23 cellular contexts compared by ENCODE assay signal in the genomic region with DNA sequence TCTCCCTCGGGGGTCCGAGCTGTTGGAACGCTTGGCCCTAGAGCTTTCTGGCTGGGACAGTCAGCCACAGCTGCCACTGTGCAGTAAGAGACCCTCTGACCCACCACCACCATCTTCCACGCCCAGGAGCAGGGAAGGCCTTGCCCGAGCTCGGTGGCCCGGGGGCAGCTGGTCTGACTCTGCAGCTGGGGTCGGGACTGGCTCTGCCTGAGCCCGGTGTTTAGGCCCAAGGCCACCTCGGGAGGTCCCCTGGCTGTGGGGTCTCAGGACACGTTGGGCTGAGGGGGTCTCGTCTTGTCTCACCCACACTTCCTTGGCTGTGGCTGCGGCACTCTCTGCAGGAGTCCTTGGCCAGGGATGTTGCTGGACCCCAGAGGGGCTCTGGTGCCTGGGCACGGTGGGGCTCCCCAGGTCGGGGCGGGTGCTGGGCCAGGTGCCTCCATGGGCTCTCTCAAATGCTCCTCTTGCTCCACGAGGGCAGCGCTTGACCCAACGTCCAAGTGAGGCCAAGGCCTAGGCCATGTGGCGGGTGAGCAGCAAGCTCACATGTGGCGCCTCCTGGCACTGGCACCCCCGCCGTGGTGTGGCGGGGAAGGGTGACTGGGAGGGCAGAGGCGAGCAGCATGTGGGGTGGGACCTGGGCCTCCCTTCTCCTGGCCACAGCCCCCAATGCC. TPM values are rescaled to one million over a fixed set of nuclear protein-coding genes. Genes with fewer than 3 reads are reported as not detected.
DNase-seq lines count a peak whose midpoint lies in the region; ATAC-seq and TF ChIP-seq lines count a peak whose summit lies in the region.
"Had no signal": no experiment of that assay in that cellular context is flagged by ENCODE, and none has a peak within 500 bp of the region (broad histone marks: within the 10 kb centered on the region; RNA-seq: fewer than 3 reads in every experiment).

No MANE protein-coding gene starts in this region.

- H3F3A ChIP-seq in SK-N-SH (replicated peaks; ENCODE audit: insufficient read depth), result no peaks in the 10 kb centered on the region

- H2BK5ac ChIP-seq in mesenchymal stem cell (ENCODE audit: low read depth, low read length, poor library complexity, severe bottlenecking), result peak overlapping the region; percentile 48

- H3K27me3 Mint-ChIP-seq in natural killer cell (ENCODE audit: low read depth in 2 of 2), result peaks cover 0 to 2% of the 10 kb centered on the region in 2 donors
- H3K27me3 Mint-ChIP-seq in natural killer cell treated with Interleukin-12 subunit alpha and Interleukin-12 subunit beta and Interleukin-15 and Interleukin-18, amount 100 ng/mL, for 72 hours, result peaks cover under 1 to 5% of the 10 kb centered on the region in 2 donors

- no peak overlapping the region for H3K9ac ChIP-seq in mesenchymal stem cell (ENCODE audit: low read length)
- H3K9ac ChIP-seq in SK-N-SH, result no peak overlapping the region
- H3K9ac ChIP-seq: neural progenitor cell had no signal

- H3K27me3 ChIP-seq in mesenchymal stem cell (ENCODE audit: control insufficient read depth in 1 of 2, insufficient read depth in 1 of 2, low read length in 2 of 2) (peaks cover under 1 to 86% of the 10 kb centered on the region in 2 experiments), prostate gland (replicated peaks; ENCODE audit: insufficient read depth) (no peaks in the 10 kb centered on the region), SK-N-SH (ENCODE audit: insufficient read depth) (no peaks in the 10 kb centered on the region)

- no peak overlapping the region for H2BK120ac ChIP-seq in mesenchymal stem cell (ENCODE audit: low read depth, low read length)

- no peaks in the 10 kb centered on the region for H3K9me3 ChIP-seq in mesenchymal stem cell (ENCODE audit: control insufficient read depth, low read length)
- H3K9me3 ChIP-seq in prostate gland, result no peaks in the 10 kb centered on the region
- H3K9me3 ChIP-seq in SK-N-SH, result no peaks in the 10 kb centered on the region
- H3K9me3 ChIP-seq: left lung had no signal

- TF ChIP-seq CTCF in natural killer cell (IDR thresholded peaks at IDR 0.05) (no peak), RWPE1 (conservative IDR thresholded peaks at IDR 0.05; ENCODE audit: low read depth) (no peak), prostate gland (IDR thresholded peaks at IDR 0.05) (no peak), SK-N-SH (IDR thresholded peaks at IDR 0.05) (no peak)

- no peak overlapping the region for H4K91ac ChIP-seq in mesenchymal stem cell (ENCODE audit: low read length)

- no peak overlapping the region for H2BK15ac ChIP-seq in mesenchymal stem cell (ENCODE audit: low read depth, poor library complexity, severe bottlenecking)

- CTCF ChIA-PET in RWPE1 (lab: Yijun Ruan, JAX), result interaction anchor here (0.7 kb wide), 1 partner anchor 31 kb away, joined by 4 read pairs; no protein-coding TSS in a partner anchor
- CTCF ChIA-PET in SK-N-SH (lab: Yijun Ruan, JAX), result interaction anchor here (1.0 to 2.9 kb wide), 2 partner anchors 140 to 350 kb away, joined by 3 to 12 read pairs; no protein-coding TSS in a partner anchor

- intact Hi-C loops in natural killer cell (cut with micrococcal nuclease) (no loop called here), prostate gland (cut with DNase I) (no loop called here)

- H3K9me3 Mint-ChIP-seq in natural killer cell, result no peaks in the 10 kb centered on the region
- H3K9me3 Mint-ChIP-seq in natural killer cell treated with Interleukin-12 subunit alpha and Interleukin-12 subunit beta and Interleukin-15 and Interleukin-18, amount 100 ng/mL, for 72 hours, result no peaks in the 10 kb centered on the region
- H3K9me3 Mint-ChIP-seq: neural progenitor cell had no signal

- ATAC-seq in natural killer cell, result peak; percentile 1 to 9 (median 6)
- no peak for ATAC-seq in natural killer cell treated with Interleukin-12 subunit alpha and Interleukin-12 subunit beta and Interleukin-15 and Interleukin-18, amount 100 ng/mL, for 72 hours
- ATAC-seq in left lobe of liver, result no peak

- H4K20me1 ChIP-seq in SK-N-SH (ENCODE audit: insufficient read depth), result no peaks in the 10 kb centered on the region

- peak overlapping the region; percentile 93 for H3K4me3 Mint-ChIP-seq in natural killer cell
- no peak overlapping the region for H3K4me3 Mint-ChIP-seq in natural killer cell treated with Interleukin-12 subunit alpha and Interleukin-12 subunit beta and Interleukin-15 and Interleukin-18, amount 100 ng/mL, for 72 hours
- H3K4me3 Mint-ChIP-seq: activated naive CD8-positive, alpha-beta T cell had no signal

- TF ChIP-seq POLR2A in prostate gland (IDR thresholded peaks at IDR 0.05), result no peak

- no peak overlapping the region for H3K4me2 ChIP-seq in mesenchymal stem cell (ENCODE audit: low read length, poor library complexity, severe bottlenecking)
- no peak overlapping the region for H3K4me2 ChIP-seq in SK-N-SH

- no peak overlapping the region for H3K14ac ChIP-seq in mesenchymal stem cell (ENCODE audit: low read length in 2 of 2)

- DNase-seq in natural killer cell (no peak), RWPE1 (ENCODE audit: low spot score) (no peak), mesenchymal stem cell (no peak), prostate gland (ENCODE audit: low spot score) (no peak), left lobe of liver (ENCODE audit: low spot score) (no peak), SK-N-SH (no peak), NCI-H1436 (lab: John Stamatoyannopoulos, UW) (no peak)
- DNase-seq in natural killer cell treated with Interleukin-12 subunit alpha and Interleukin-12 subunit beta and Interleukin-15 and Interleukin-18, amount 100 ng/mL, for 72 hours (ENCODE audit: low spot score), result no peak
- DNase-seq: ACHN; activated CD4-positive, alpha-beta T cell treated with anti-CD3 and anti-CD28 coated beads, Interleukin-2, amount 50 U/mL, for 48 hours; cerebellar nuclear complex; left lung; NCI-H1105; NCI-H2081 treated with DMSO at 0.1 percent for 48 hours; NCI-H774; SHP77 treated with DMSO at 0.1 percent for 48 hours had no signal

- no peak overlapping the region for H4K8ac ChIP-seq in mesenchymal stem cell (ENCODE audit: low read length)

- peak overlapping the region; percentile 91 for H3K27ac ChIP-seq in RWPE1
- no peak overlapping the region for H3K27ac ChIP-seq in mesenchymal stem cell (ENCODE audit: low read length, poor library complexity, severe bottlenecking)
- no peak overlapping the region for H3K27ac ChIP-seq in prostate gland
- H3K27ac ChIP-seq in SK-N-SH (ENCODE audit: low read depth in 2 of 2, low read length in 1 of 2), result no peak overlapping the region
- H3K27ac ChIP-seq: left lung, neural progenitor cell had no signal

- H2AFZ ChIP-seq in mesenchymal stem cell (ENCODE audit: low read depth, low read length) (no peak overlapping the region), SK-N-SH (ENCODE audit: low read depth) (no peak overlapping the region)
- H2AFZ ChIP-seq: neural progenitor cell had no signal

- H3K4me1 ChIP-seq in mesenchymal stem cell (ENCODE audit: control insufficient read depth, insufficient read depth, low read depth, low read length), result peaks cover 67% of the 10 kb centered on the region
- H3K4me1 ChIP-seq in prostate gland (replicated peaks), result peaks cover 17% of the 10 kb centered on the region
- H3K4me1 ChIP-seq in SK-N-SH (ENCODE audit: control insufficient read depth in 1 of 2, insufficient read depth in 2 of 2, low read depth in 1 of 2, low read length in 1 of 2), result peaks cover 0 to 19% of the 10 kb centered on the region in 2 experiments; a peak in 1 of 4 replicates

- H3K18ac ChIP-seq in mesenchymal stem cell (ENCODE audit: low read depth in 1 of 2, low read length in 2 of 2), result no peak overlapping the region

- POLR2A ChIA-PET in RWPE1 (lab: Yijun Ruan, JAX; ENCODE audit: low non-redundant PET), result no interaction called here
- POLR2A ChIA-PET in SK-N-SH (lab: Yijun Ruan, JAX), result interaction anchor here (1.1 kb wide), 1 partner anchor 10 kb away, joined by 3 read pairs; no protein-coding TSS in a partner anchor

- no peak overlapping the region for H3K4ac ChIP-seq in mesenchymal stem cell (ENCODE audit: low read depth in 1 of 2, low read length in 2 of 2)

- no peak for TF ChIP-seq RAD21 in SK-N-SH (IDR thresholded peaks at IDR 0.05; ENCODE audit: low read length)

- no peaks in the 10 kb centered on the region for H3K36me3 Mint-ChIP-seq in natural killer cell
- H3K36me3 Mint-ChIP-seq in natural killer cell treated with Interleukin-12 subunit alpha and Interleukin-12 subunit beta and Interleukin-15 and Interleukin-18, amount 100 ng/mL, for 72 hours, result no peaks in the 10 kb centered on the region
- H3K36me3 Mint-ChIP-seq: activated naive CD8-positive, alpha-beta T cell; neural progenitor cell had no signal

- H3K4me1 Mint-ChIP-seq in natural killer cell, result peaks cover 24 to 46% of the 10 kb centered on the region in 2 donors
- peaks cover 0 to 23% of the 10 kb centered on the region in 2 donors for H3K4me1 Mint-ChIP-seq in natural killer cell treated with Interleukin-12 subunit alpha and Interleukin-12 subunit beta and Interleukin-15 and Interleukin-18, amount 100 ng/mL, for 72 hours (ENCODE audit: low read depth in 2 of 2)

- H2AK5ac ChIP-seq in mesenchymal stem cell (ENCODE audit: low read length, severe bottlenecking), result peak overlapping the region; percentile 84

- H2BK12ac ChIP-seq in mesenchymal stem cell (ENCODE audit: low read length in 2 of 2), result no peak overlapping the region

- 86% methylated on average over 25 of the region's 25 CpGs for WGBS in mesenchymal stem cell
- WGBS in prostate gland, result 72% methylated on average over 12 of the region's 25 CpGs
- 74% methylated on average over 13 of the region's 25 CpGs for WGBS in SK-N-SH (ENCODE audit: low lambda C conversion rate)

- H3K36me3 ChIP-seq in mesenchymal stem cell (ENCODE audit: control insufficient read depth in 1 of 2, insufficient read depth in 2 of 2, low read depth in 1 of 2, low read length in 2 of 2) (peaks cover 0 to 3% of the 10 kb centered on the region in 2 experiments), prostate gland (no peaks in the 10 kb centered on the region), SK-N-SH (replicated peaks in 1 of 2; ENCODE audit: control insufficient read depth in 1 of 2, insufficient read depth in 2 of 2, low read length in 1 of 2) (no peaks in the 10 kb centered on the region)
- H3K36me3 ChIP-seq: left lung, neural progenitor cell had no signal

- peak overlapping the region; percentile 74 to 79 for H3K27ac Mint-ChIP-seq in natural killer cell
- H3K27ac Mint-ChIP-seq in natural killer cell treated with Interleukin-12 subunit alpha and Interleukin-12 subunit beta and Interleukin-15 and Interleukin-18, amount 100 ng/mL, for 72 hours, result peak overlapping the region in 1 of 2 donors; percentile 29
- H3K27ac Mint-ChIP-seq: activated naive CD8-positive, alpha-beta T cell; neural progenitor cell had no signal

- H3K79me1 ChIP-seq in mesenchymal stem cell (replicated peaks; ENCODE audit: low read length, poor library complexity, severe bottlenecking), result no peaks in the 10 kb centered on the region

- no peaks in the 10 kb centered on the region for H3K79me2 ChIP-seq in SK-N-SH (ENCODE audit: insufficient read depth)

- no peak for TF ChIP-seq EP300 in SK-N-SH (IDR thresholded peaks at IDR 0.05; ENCODE audit: borderline replicate concordance in 1 of 2, low read depth in 1 of 2, low read length in 1 of 2)

- H3K23ac ChIP-seq in mesenchymal stem cell (ENCODE audit: low read length in 2 of 2), result no peak overlapping the region

- no peaks in the 10 kb centered on the region for H3K9me2 ChIP-seq in SK-N-SH

- H3K4me3 ChIP-seq in mesenchymal stem cell (ENCODE audit: insufficient read depth in 1 of 2, low read depth in 1 of 2, low read length in 2 of 2) (no peak overlapping the region), prostate gland (no peak overlapping the region), SK-N-SH (ENCODE audit: low read depth in 2 of 2, low read length in 1 of 2) (no peak overlapping the region)
- H3K4me3 ChIP-seq: left lung, neural progenitor cell had no signal

RNA-seq across cellular contexts. Expression of a gene that starts 22.9 kb away (rescaled TPM):
- total RNA-seq in natural killer cell (1 to 10 TPM; 1.3 to 2.9 (median 1.6) TPM), prostate gland (10 to 100 TPM in 1 of 2 donors, 1 to 10 TPM in 1; 8.2 to 16.4 TPM), left lobe of liver (0.83 TPM)
- total RNA-seq in natural killer cell treated with Interleukin-12 subunit alpha and Interleukin-12 subunit beta and Interleukin-15 and Interleukin-18, amount 100 ng/mL, for 72 hours, result under 1 TPM in 1 of 2 donors, not detected in 1; 0.17 TPM
- polyA plus RNA-seq in mesenchymal stem cell (2013, experiment 1 of 2), result not detected
- not detected for polyA plus RNA-seq in mesenchymal stem cell (2013, experiment 2 of 2)
- 0.05 TPM in 1 of 2 replicates, not detected in the other for polyA plus RNA-seq in SK-N-SH (2012; rRNA removed)
- polyA plus RNA-seq in SK-N-SH (2012; cell fraction: cytosol; rRNA removed), result 0.01 TPM in 2 replicates
- polyA plus RNA-seq in SK-N-SH (2012; cell fraction: nucleus; rRNA removed), result 0.02 and 0.08 TPM in 2 replicates
- total RNA-seq: astrocyte, subcutaneous adipose tissue had no signal

RNA-seq across cellular contexts. Expression of a gene that starts 44.3 kb away (rescaled TPM):
- total RNA-seq in natural killer cell, result under 1 TPM in 2 of 3 donors, not detected in 1; 0.43 to 0.54 TPM
- total RNA-seq in natural killer cell treated with Interleukin-12 subunit alpha and Interleukin-12 subunit beta and Interleukin-15 and Interleukin-18, amount 100 ng/mL, for 72 hours, result not detected
- 0.10 TPM for polyA plus RNA-seq in mesenchymal stem cell (2013, experiment 1 of 2)
- 0.01 TPM for polyA plus RNA-seq in mesenchymal stem cell (2013, experiment 2 of 2)
- 1 to 10 TPM in 1 of 2 donors, under 1 TPM in 1; 0.27 to 1.9 TPM for total RNA-seq in prostate gland
- total RNA-seq in left lobe of liver, result 177 TPM
- 0.37 and 0.43 TPM in 2 replicates for polyA plus RNA-seq in SK-N-SH (2012; rRNA removed)
- polyA plus RNA-seq in SK-N-SH (2012; cell fraction: cytosol; rRNA removed), result 0.03 and 0.04 TPM in 2 replicates
- 4.3 and 4.4 TPM in 2 replicates for polyA plus RNA-seq in SK-N-SH (2012; cell fraction: nucleus; rRNA removed)
- total RNA-seq: M059J, mononuclear cell, subcutaneous adipose tissue, ureter had no signal

RNA-seq across cellular contexts. Expression of a gene that starts 46.2 kb away (rescaled TPM):
- total RNA-seq in natural killer cell, result 10 to 100 TPM; 85.4 to 93.4 (median 87.3) TPM
- 100 to 1,000 TPM; 101 to 118 TPM for total RNA-seq in natural killer cell treated with Interleukin-12 subunit alpha and Interleukin-12 subunit beta and Interleukin-15 and Interleukin-18, amount 100 ng/mL, for 72 hours
- 119 TPM for polyA plus RNA-seq in mesenchymal stem cell (2013, experiment 1 of 2)
- 122 TPM for polyA plus RNA-seq in mesenchymal stem cell (2013, experiment 2 of 2)
- 100 to 1,000 TPM; 175 to 270 TPM for total RNA-seq in prostate gland
- total RNA-seq in left lobe of liver, result 72.6 TPM
- 200 and 209 TPM in 2 replicates for polyA plus RNA-seq in SK-N-SH (2012; rRNA removed)
- 115 and 179 TPM in 2 replicates for polyA plus RNA-seq in SK-N-SH (2012; cell fraction: cytosol; rRNA removed)
- polyA plus RNA-seq in SK-N-SH (2012; cell fraction: nucleus; rRNA removed), result 119 and 167 TPM in 2 replicates

Comparison
In these comparisons a context has a peak if more than half of its experiments do, and no peak if none do; other contexts are left out.
1. ATAC-seq: peak in natural killer cell (3 of 3); none in natural killer cell treated with Interleukin-12 subunit alpha and Interleukin-12 subunit beta and Interleukin-15 and Interleukin-18, amount 100 ng/mL, for 72 hours (0 of 2) and left lobe of liver (single experiment).
2. RNA of a gene that starts 44.3 kb away (total RNA-seq): 177 TPM in left lobe of liver (single experiment); 0.27 to 1.9 TPM in prostate gland, 0.43 to 0.54 TPM in natural killer cell and not detected in natural killer cell treated with Interleukin-12 subunit alpha and Interleukin-12 subunit beta and Interleukin-15 and Interleukin-18, amount 100 ng/mL, for 72 hours; every median in the first group is over 10 times any median in the second.